Comparison of ENCODE assay signal across 24 cellular contexts in genomic region chr12:40833818-40834217, GRCh38.
"Had no signal": no experiment of that assay in that cellular context is flagged by ENCODE, and none has a peak within 500 bp of the region (broad histone marks: within the 10 kb centered on the region; RNA-seq: fewer than 3 reads in every experiment).

No MANE protein-coding gene starts in this region.

- H3K4me1 ChIP-seq: heart left ventricle, lower lobe of right lung had no signal

- H3K27ac ChIP-seq: coronary artery, esophagus muscularis mucosa, foreskin keratinocyte, gastroesophageal sphincter, heart left ventricle, hepatocyte, lower lobe of right lung had no signal

- FAIRE-seq: endothelial cell of umbilical vein had no signal

- DNase-seq: dermis blood vessel endothelial cell; effector CD4-positive, alpha-beta T cell; effector memory CD4-positive, alpha-beta T cell; foreskin keratinocyte; heart left ventricle; hypothalamus; immature natural killer cell; islet precursor cell; kidney; kidney glomerular epithelial cell; left colon; left ventricle myocardium superior; lower lobe of right lung; mesenchymal stem cell; mucosa of descending colon; naive B cell; naive thymus-derived CD8-positive, alpha-beta T cell had no signal

- H3K4me3 ChIP-seq: coronary artery, dorsolateral prefrontal cortex, esophagus muscularis mucosa, gastroesophageal sphincter, heart left ventricle, hepatocyte, lower lobe of right lung, mucosa of descending colon had no signal

- H2AFZ ChIP-seq: hepatocyte had no signal

- H3K36me3 ChIP-seq: esophagus muscularis mucosa, heart left ventricle, lower lobe of right lung had no signal

- H3K79me2 ChIP-seq: hepatocyte had no signal

- H3K4me2 ChIP-seq: hepatocyte had no signal

- H3K9me3 ChIP-seq: esophagus muscularis mucosa, gastroesophageal sphincter, heart left ventricle, lower lobe of right lung, mucosa of descending colon had no signal

- H3K27me3 ChIP-seq: esophagus muscularis mucosa, foreskin keratinocyte, gastroesophageal sphincter, hepatocyte had no signal

- ATAC-seq: foreskin keratinocyte; gastroesophageal sphincter; heart left ventricle; left colon; left lobe of liver; left ventricle myocardium superior; lower lobe of right lung; mucosa of descending colon; naive thymus-derived CD8-positive, alpha-beta T cell had no signal
